ENCODE assay signal across 26 cellular contexts in the genomic region with DNA sequence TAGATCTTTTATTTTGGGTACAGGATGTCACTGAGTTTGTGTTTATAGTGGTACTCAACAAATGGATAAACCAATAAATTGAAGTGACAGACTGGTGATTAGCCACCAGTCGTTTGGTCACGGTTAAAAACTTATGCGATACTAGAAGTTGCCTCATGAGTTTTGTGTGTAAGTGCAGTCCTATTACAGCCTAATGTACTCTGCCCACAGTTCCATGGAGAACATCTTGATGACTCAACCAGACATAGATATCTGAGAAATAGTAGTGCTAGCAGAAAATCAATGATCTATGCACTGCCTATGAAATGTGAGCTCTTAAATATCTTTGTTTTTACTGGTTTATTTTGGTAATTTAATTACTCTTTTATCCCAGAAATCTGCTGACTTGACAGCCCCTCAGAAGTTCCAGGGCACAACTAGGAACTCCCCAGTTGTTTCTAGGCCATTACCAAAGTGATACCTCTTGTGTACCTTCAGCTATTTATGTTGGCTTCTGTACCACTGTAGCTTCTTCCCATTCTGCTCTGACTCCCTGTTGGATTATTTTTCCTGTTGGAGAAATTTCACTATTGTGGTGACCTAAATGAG.
"Had no signal": no experiment of that assay in that cellular context is flagged by ENCODE, and none has a peak within 500 bp of the region (broad histone marks: within the 10 kb centered on the region; RNA-seq: fewer than 3 reads in every experiment).

No MANE protein-coding gene starts in this region.

- H3K4me3 ChIP-seq: cardiac muscle cell, PC-9 had no signal

- ATAC-seq: activated T-helper 17 cell treated with anti-CD3 and anti-CD28 coated beads, Interleukin-2, amount 50 U/mL, for 72 hours had no signal

- H3K27ac ChIP-seq: brain microvascular endothelial cell, cardiac muscle cell, PC-9 had no signal

- DNase-seq: activated B cell treated with CpG ODN at 0.5 μM for 24 hours; activated CD4-positive, alpha-beta memory T cell treated with anti-CD3 and anti-CD28 coated beads for 36 hours; activated CD4-positive, alpha-beta T cell treated with anti-CD3 and anti-CD28 coated beads for 1 hour; activated CD4-positive, alpha-beta T cell treated with anti-CD3 and anti-CD28 coated beads, Interleukin-2, amount 10 ng/mL, durations not matched to agents 7 days and 5 days; activated CD8-positive, alpha-beta memory T cell treated with anti-CD3 and anti-CD28 coated beads for 24 hours; activated gamma-delta T cell; activated naive CD4-positive, alpha-beta T cell treated with anti-CD3 and anti-CD28 coated beads for 36 hours; activated naive CD8-positive, alpha-beta T cell treated with anti-CD3 and anti-CD28 coated beads for 36 hours; activated T-cell treated with anti-CD3 and anti-CD28 coated beads for 4 hours; activated T-cell treated with anti-CD3 and anti-CD28 coated beads, Interleukin-2, amount 50 U/mL, for 48 hours; brain microvascular endothelial cell; KG1; MV-4-11; NCI-H1092 treated with DMSO at 0.1 percent for 48 hours; NCI-H1417 treated with DMSO at 0.1 percent for 48 hours; NCI-H1694; NCI-H2029; NCI-H2107; NCI-H345; NCI-H510A; NCI-H69; NK-92 treated with Interleukin-12 subunit alpha and Interleukin-12 subunit beta, amount 100 ng/mL, for 24 hours; PC-9; SHP77 treated with DMSO at 0.1 percent for 48 hours had no signal

- H3K36me3 ChIP-seq: brain microvascular endothelial cell, cardiac muscle cell had no signal

- H2AFZ ChIP-seq: PC-9 had no signal

- H3K27me3 ChIP-seq: brain microvascular endothelial cell, cardiac muscle cell had no signal

- H3K4me2 ChIP-seq: PC-9 had no signal
